ENCODE assay signal across 8 cellular contexts in genomic region chr7:104982308-104982755, GRCh38. TPM values are rescaled to one million over a fixed set of nuclear protein-coding genes. Genes with fewer than 3 reads are reported as not detected.
A peak's percentile ranks its signal among the peaks of the same experiment; 100 is the strongest.
DNase-seq lines count a peak whose midpoint lies in the region; ATAC-seq, FAIRE-seq and TF ChIP-seq lines count a peak whose summit lies in the region.

No MANE protein-coding gene starts in this region.

- no peaks in the 10 kb centered on the region for H3K9me3 ChIP-seq in K562 (replicated peaks; ENCODE audit: control insufficient read depth, insufficient read depth, low read depth, low read length)

- BruUV-seq in K562 (replicated peaks; lab: Mats Ljungman, UMichigan): no TSS peak

- H3K79me2 ChIP-seq in ACC112 (ENCODE audit: control insufficient read depth, insufficient read depth, low read length, unreplicated experiment) (peaks cover 71% of the 10 kb centered on the region), KMS-11 (ENCODE audit: insufficient read depth, low read depth) (peaks cover 48% of the 10 kb centered on the region; the same call in 1 of the 2 replicates), K562 (ENCODE audit: control insufficient read depth, insufficient read depth, low read length) (peaks cover 60% of the 10 kb centered on the region)

- H4K20me1 ChIP-seq in KMS-11 (ENCODE audit: insufficient read depth) (no peaks in the 10 kb centered on the region), K562 (replicated peaks; ENCODE audit: control insufficient read depth, insufficient read depth, low read length) (0 out of 2 replicates have a peak, but pooled peaks cover 4% of the 10 kb centered on the region)

- POLR2A ChIA-PET in K562 (lab: Yijun Ruan, JAX): interaction anchor here (0.6 to 4.0 kb wide), 9 partner anchors 10 to 77 kb away, joined by 3 to 47 read pairs (median 5); partner anchors contain the start of gene KMT2E

- H2AFZ ChIP-seq in ACC112 (ENCODE audit: low read length, unreplicated experiment) (no peak overlapping the region), KMS-11 (ENCODE audit: low read depth) (no peak overlapping the region), K562 (ENCODE audit: low read depth, low read length) (no peak overlapping the region)

- H3K4me2 ChIP-seq in KMS-11: peak overlapping the region; percentile 100
- H3K4me2 ChIP-seq in K562 (ENCODE audit: insufficient read depth, low read length): no peak overlapping the region

- H3K27me3 ChIP-seq in ACC112 (ENCODE audit: insufficient read depth, low read length): no peaks in the 10 kb centered on the region
- no peaks in the 10 kb centered on the region for H3K27me3 ChIP-seq in KMS-11 (ENCODE audit: insufficient read depth, low read depth)
- H3K27me3 ChIP-seq in K562 (ENCODE audit: control insufficient read depth in 2 of 2, insufficient read depth in 2 of 2, low read length in 2 of 2): no peaks in the 10 kb centered on the region

- no peak; a peak in 1 of 4 replicates for TF ChIP-seq RAD21 in K562 (CRISPR knock-in tag; conservative IDR thresholded peaks at IDR 0.05 in 1 of 2, IDR thresholded peaks at IDR 0.05 in 1 of 2)

- H3K9me1 ChIP-seq in K562 (ENCODE audit: control insufficient read depth, insufficient read depth, low read length): no peaks in the 10 kb centered on the region

- peak overlapping the region; percentile 75 for H3K4me3 ChIP-seq in ACC112 (ENCODE audit: low read depth, low read length)
- no peak overlapping the region for H3K4me3 ChIP-seq in KMS-11 (IDR thresholded peaks at IDR 0.05; ENCODE audit: insufficient read depth, low read depth, low read length)
- H3K4me3 ChIP-seq in K562: no peak overlapping the region

- intact Hi-C loops in K562 (cut with micrococcal nuclease): loop anchor here (5.0 to 10.0 kb wide), 4 partner anchors 125 to 605 kb away; no protein-coding TSS in a partner anchor

- ATAC-seq in K562 (no peak), HG02840 (IDR thresholded peaks at IDR 0.05; ENCODE audit: low FRiP score, unreplicated experiment) (no peak), GM21390 (IDR thresholded peaks at IDR 0.05; ENCODE audit: unreplicated experiment) (no peak)

- H3K9ac ChIP-seq in KMS-11 (peak overlapping the region; percentile 89; the same call in 1 of the 2 replicates), K562 (ENCODE audit: insufficient read depth in 1 of 2, low read depth in 2 of 2, low read length in 2 of 2) (no peak overlapping the region)

- TF ChIP-seq CTCF in KMS-11 (conservative IDR thresholded peaks at IDR 0.05; ENCODE audit: low read depth, low read length) (peak; percentile 26; the same call in 1 of the 2 replicates), K562 (IDR thresholded peaks at IDR 0.05 in 2 of 3, conservative IDR thresholded peaks at IDR 0.05 in 1 of 3; ENCODE audit: insufficient read depth in 2 of 3, low read depth in 1 of 3, low read length in 3 of 3) (no peak)

- in situ Hi-C loops in K562 (cut with MboI): no loop called here

- TF ChIP-seq POLR2A in K562 (conservative IDR thresholded peaks at IDR 0.05): no peak

- peak; percentile 62; the same call in 1 of the 2 replicates for TF ChIP-seq EP300 in K562 (IDR thresholded peaks at IDR 0.05; ENCODE audit: low read length)

- peak; percentile 40 to 54 (median 48) for DNase-seq in K562 (ENCODE audit: extremely low read depth in 1 of 4, low spot score in 3 of 4)
- DNase-seq in myocyte (ENCODE audit: low read depth): peak; percentile 66
- no peak for DNase-seq in HCEC 1CT
- no peak for DNase-seq in NCI-H146 treated with DMSO at 0.1 percent for 48 hours (lab: John Stamatoyannopoulos, UW; ENCODE audit: unreplicated experiment)

- CTCF ChIA-PET in K562 (lab: Yijun Ruan, JAX; ENCODE audit: low intra/inter-chr PET ratio): interaction anchor here (0.7 to 0.8 kb wide), 2 partner anchors 354 to 1171 kb away, joined by 3 read pairs; no protein-coding TSS in a partner anchor

- H3K4me1 ChIP-seq in ACC112 (ENCODE audit: control insufficient read depth, insufficient read depth, low read length, unreplicated experiment): peaks cover 91% of the 10 kb centered on the region
- H3K4me1 ChIP-seq in KMS-11 (ENCODE audit: low read depth, poor library complexity, severe bottlenecking): peaks cover 89% of the 10 kb centered on the region
- H3K4me1 ChIP-seq in K562 (replicated peaks in 1 of 2; ENCODE audit: control insufficient read depth in 2 of 2, insufficient read depth in 2 of 2, low read length in 2 of 2): peaks cover 13 to 19% of the 10 kb centered on the region in 2 experiments; a peak in 4 of 5 replicates

- peak; percentile 32 for FAIRE-seq in K562 (lab: Jason Lieb, UNC)

- H3K27ac ChIP-seq in ACC112 (ENCODE audit: low read depth, low read length) (peak overlapping the region; percentile 99), KMS-11 (peak overlapping the region; percentile 95), K562 (ENCODE audit: extremely low read depth, low read depth, low read length) (no peak overlapping the region)

- WGBS in K562 (ENCODE audit: insufficient coverage, low coverage, missing lambda C conversion rate): 4% methylated on average over 3 of the region's 3 CpGs

- H3K36me3 ChIP-seq in ACC112 (ENCODE audit: insufficient read depth, low read length) (no peaks in the 10 kb centered on the region), KMS-11 (ENCODE audit: insufficient read depth) (no peaks in the 10 kb centered on the region), K562 (ENCODE audit: control insufficient read depth, insufficient read depth, low read length) (peaks cover 9% of the 10 kb centered on the region; the same call in 1 of the 3 replicates)

TF ChIP-seq in K562, 482 proteins besides CTCF, POLR2A, EP300 and RAD21 (continues in another document):
- no peak for TF ChIP-seq ZBTB33 (CRISPR knock-in tag; IDR thresholded peaks at IDR 0.05)
- TF ChIP-seq ZNF324 (CRISPR knock-in tag; IDR thresholded peaks at IDR 0.05): no peak
- no peak for TF ChIP-seq MED1 (CRISPR knock-in tag; IDR thresholded peaks at IDR 0.05; ENCODE audit: borderline replicate concordance)
- no peak for TF ChIP-seq MBD2 (IDR thresholded peaks at IDR 0.05; ENCODE audit: borderline replicate concordance, low read depth)
- TF ChIP-seq ZNF282 (CRISPR knock-in tag; IDR thresholded peaks at IDR 0.05): no peak
- no peak for TF ChIP-seq RHOXF2B (CRISPR knock-in tag; conservative IDR thresholded peaks at IDR 0.05)
- TF ChIP-seq HMG20A (CRISPR knock-in tag; conservative IDR thresholded peaks at IDR 0.05): peak; percentile 82; the same call in 1 of the 2 replicates
- no peak for TF ChIP-seq BRD9 (IDR thresholded peaks at IDR 0.05; ENCODE audit: low read depth, partially characterized antibody)
- no peak for TF ChIP-seq PCBP2 (IDR thresholded peaks at IDR 0.05; ENCODE audit: low read depth, low read length, poor library complexity, severe bottlenecking)
- TF ChIP-seq CBFA2T2 (conservative IDR thresholded peaks at IDR 0.05): peak; percentile 22; the same call in 1 of the 2 replicates
- no peak for TF ChIP-seq ZNF217 (CRISPR knock-in tag; IDR thresholded peaks at IDR 0.05)
- TF ChIP-seq HINFP (tag; conservative IDR thresholded peaks at IDR 0.05; ENCODE audit: low read depth): no peak
- no peak for TF ChIP-seq EGR1 (conservative IDR thresholded peaks at IDR 0.05)
- TF ChIP-seq ZNF197 (CRISPR knock-in tag; IDR thresholded peaks at IDR 0.05; ENCODE audit: low read depth): no peak

RNA-seq across cellular contexts. Expression of gene KMT2E, which starts 31.7 kb away (rescaled TPM):
- 207 and 465 TPM in 2 replicates for total RNA-seq in K562 (2011; cell fraction: chromatin; rRNA removed; ENCODE audit: low replicate concordance)
- total RNA-seq in K562 (2011; cell fraction: nucleolus; rRNA removed): 88.1 and 130 TPM in 2 replicates
- total RNA-seq in K562 (2011; cell fraction: nucleoplasm; rRNA removed): 182 and 231 TPM in 2 replicates
- total RNA-seq in K562 (2014; rRNA removed) (33.5 and 38.1 TPM in 2 replicates), K562 (2014; rRNA removed; fragmentation: Illumina TruSeq; extraction: Trizol) (41.7 and 46.6 TPM in 2 replicates), K562 (2015; rRNA removed; fragmentation: Illumina TruSeq; extraction: Trizol) (38.6 and 39.9 TPM in 2 replicates), K562 (2021) (48.1 and 55.3 TPM in 2 replicates), myocyte (42.4 and 51.7 TPM in 2 replicates)
- polyA plus RNA-seq in K562 (2011; rRNA removed) (11.1 and 14.5 TPM in 2 replicates), K562 (2014; fragmentation: Illumina TruSeq; extraction: Trizol) (33.8 and 38.7 TPM in 2 replicates), K562 (2014; fragmentation: Nextera tagmentation; extraction: Ambion mirVana) (10 to 100 TPM in 1 of 2 experiments, 1 to 10 TPM in 1; 8.9 to 15.9 TPM), K562 (2014; rRNA removed) (18.2 and 23.4 TPM in 2 replicates)
- polyA plus RNA-seq in K562 (2011; cell fraction: cytosol; rRNA removed): 7.9 and 14.7 TPM in 2 replicates
- polyA plus RNA-seq in K562 (2011; cell fraction: nucleus; rRNA removed): 55.0 and 72.1 TPM in 2 replicates
- polyA plus RNA-seq in K562 (2012): 26.5 and 30.8 TPM in 2 replicates
- 84.5 and 96.0 TPM in 2 replicates for polyA minus RNA-seq in K562 (2011; rRNA and poly(A)+ RNA removed)
- polyA minus RNA-seq in K562 (2011; cell fraction: cytosol; rRNA and poly(A)+ RNA removed): 28.8 and 34.0 TPM in 2 replicates
- polyA minus RNA-seq in K562 (2011; cell fraction: nucleus; rRNA and poly(A)+ RNA removed): 110 and 143 TPM in 2 replicates
- polyA plus RNA-seq in myocyte (2012): 23.3 TPM

Comparison
In these comparisons a context has a peak if more than half of its experiments do, and no peak if none do; other contexts are left out.
1. DNase-seq: peak in K562 (4 of 4) and myocyte (single experiment); none in HCEC 1CT (single experiment) and NCI-H146 treated with DMSO at 0.1 percent for 48 hours (single experiment).